21 cellular contexts compared by ENCODE assay signal in genomic region chr13:73618275-73618865, GRCh38.
DNase-seq lines count a peak whose midpoint lies in the region; ATAC-seq and TF ChIP-seq lines count a peak whose summit lies in the region.
"Had no signal": no experiment of that assay in that cellular context is flagged by ENCODE, and none has a peak within 500 bp of the region (broad histone marks: within the 10 kb centered on the region; RNA-seq: fewer than 3 reads in every experiment).

No MANE protein-coding gene starts in this region.

- H4K20me1 ChIP-seq in smooth muscle cell (ENCODE audit: low read depth): no peaks in the 10 kb centered on the region
- H4K20me1 ChIP-seq: BLaER1 treated with 17β-estradiol and CSF1 and Interleukin-3, amounts not matched to agents 10 nM and 100 nM had no signal

- no peak overlapping the region for H3K9ac ChIP-seq in adipocyte (ENCODE audit: low read length)
- no peak overlapping the region for H3K9ac ChIP-seq in smooth muscle cell (ENCODE audit: low read depth)
- H3K9ac ChIP-seq: BLaER1 treated with 17β-estradiol and CSF1 and Interleukin-3, amounts not matched to agents 10 nM and 100 nM had no signal

- no peak overlapping the region for H3K27ac Mint-ChIP-seq in HFFc6
- H3K27ac Mint-ChIP-seq: activated naive CD4-positive, alpha-beta T cell treated with anti-CD3 and anti-CD28 coated beads, Interleukin-2, amount 10 ng/mL, durations not matched to agents 7 days and 5 days; stimulated activated memory B cell treated with anti-CD40 and anti-IgM and Interleukin-4, amounts not matched to agents 10 μg/mL and 1 μg/mL and 100 μg/mL, for 72 hours had no signal

- peaks cover 5% of the 10 kb centered on the region; the same call in 1 of the 2 replicates for H3K4me1 Mint-ChIP-seq in HFFc6 (ENCODE audit: low read depth)
- H3K4me1 Mint-ChIP-seq: stimulated activated memory B cell treated with anti-CD40 and anti-IgM and Interleukin-4, amounts not matched to agents 10 μg/mL and 1 μg/mL and 100 μg/mL, for 72 hours had no signal

- no peaks in the 10 kb centered on the region for H3K79me2 ChIP-seq in smooth muscle cell (ENCODE audit: low read depth)

- peaks cover 32% of the 10 kb centered on the region for H3K27me3 Mint-ChIP-seq in HFFc6 (ENCODE audit: insufficient read depth)
- H3K27me3 Mint-ChIP-seq: activated naive CD4-positive, alpha-beta T cell treated with anti-CD3 and anti-CD28 coated beads, Interleukin-2, amount 10 ng/mL, durations not matched to agents 7 days and 5 days; stimulated activated memory B cell treated with anti-CD40 and anti-IgM and Interleukin-4, amounts not matched to agents 10 μg/mL and 1 μg/mL and 100 μg/mL, for 72 hours had no signal

- H3K4me3 ChIP-seq in adipocyte (ENCODE audit: low read length): no peak overlapping the region
- H3K4me3 ChIP-seq in lower lobe of right lung: no peak overlapping the region
- peak overlapping the region; percentile 17 for H3K4me3 ChIP-seq in smooth muscle cell
- H3K4me3 ChIP-seq: BLaER1 treated with 17β-estradiol and CSF1 and Interleukin-3, amounts not matched to agents 10 nM and 100 nM; ovary; SK-N-MC had no signal

- no peaks in the 10 kb centered on the region for H3K36me3 ChIP-seq in adipocyte (ENCODE audit: control insufficient read depth, insufficient read depth, low read length, severe bottlenecking)
- no peaks in the 10 kb centered on the region for H3K36me3 ChIP-seq in lower lobe of right lung
- no peaks in the 10 kb centered on the region for H3K36me3 ChIP-seq in smooth muscle cell (ENCODE audit: low read depth)
- H3K36me3 ChIP-seq: BLaER1 treated with 17β-estradiol and CSF1 and Interleukin-3, amounts not matched to agents 10 nM and 100 nM; ovary had no signal

- intact Hi-C loops in lower lobe of right lung (cut with DNase I): no loop called here

- H3K4me3 Mint-ChIP-seq in HFFc6: peak overlapping the region; percentile 12; the same call in 1 of the 2 replicates
- H3K4me3 Mint-ChIP-seq: activated naive CD4-positive, alpha-beta T cell treated with anti-CD3 and anti-CD28 coated beads, Interleukin-2, amount 10 ng/mL, durations not matched to agents 7 days and 5 days; stimulated activated memory B cell treated with anti-CD40 and anti-IgM and Interleukin-4, amounts not matched to agents 10 μg/mL and 1 μg/mL and 100 μg/mL, for 72 hours had no signal

- H3K27ac ChIP-seq in lower lobe of right lung (no peak overlapping the region), smooth muscle cell (ENCODE audit: low read depth) (no peak overlapping the region)
- H3K27ac ChIP-seq: BLaER1 treated with 17β-estradiol and CSF1 and Interleukin-3, amounts not matched to agents 10 nM and 100 nM; ovary; SK-N-MC had no signal

- no peaks in the 10 kb centered on the region for H3K9me3 Mint-ChIP-seq in HFFc6
- H3K9me3 Mint-ChIP-seq: stimulated activated memory B cell treated with anti-CD40 and anti-IgM and Interleukin-4, amounts not matched to agents 10 μg/mL and 1 μg/mL and 100 μg/mL, for 72 hours had no signal

- no peak overlapping the region for H2AFZ ChIP-seq in smooth muscle cell (ENCODE audit: low read depth)

- H3K9me3 ChIP-seq in adipocyte (ENCODE audit: control insufficient read depth, low read length) (peaks cover 2% of the 10 kb centered on the region), lower lobe of right lung (no peaks in the 10 kb centered on the region), smooth muscle cell (replicated peaks; ENCODE audit: low read depth) (no peaks in the 10 kb centered on the region)
- H3K9me3 ChIP-seq: BLaER1 treated with 17β-estradiol and CSF1 and Interleukin-3, amounts not matched to agents 10 nM and 100 nM; ovary had no signal

- H3K27me3 ChIP-seq in adipocyte (replicated peaks; ENCODE audit: control insufficient read depth, insufficient read depth, low read length) (no peaks in the 10 kb centered on the region), lower lobe of right lung (ENCODE audit: low read depth) (no peaks in the 10 kb centered on the region), smooth muscle cell (ENCODE audit: low read depth) (no peaks in the 10 kb centered on the region)
- H3K27me3 ChIP-seq: BLaER1 treated with 17β-estradiol and CSF1 and Interleukin-3, amounts not matched to agents 10 nM and 100 nM; ovary had no signal

- WGBS in smooth muscle cell (ENCODE audit: low lambda C conversion rate): 77% methylated on average over 9 of the region's 9 CpGs

- H3K36me3 Mint-ChIP-seq in HFFc6 (ENCODE audit: low read depth): no peaks in the 10 kb centered on the region
- H3K36me3 Mint-ChIP-seq: stimulated activated memory B cell treated with anti-CD40 and anti-IgM and Interleukin-4, amounts not matched to agents 10 μg/mL and 1 μg/mL and 100 μg/mL, for 72 hours had no signal

- DNase-seq in HFFc6 (no peak), adipocyte (ENCODE audit: low read depth) (peak; percentile 38), lower lobe of right lung (no peak), smooth muscle cell (lab: John Stamatoyannopoulos, UW; ENCODE audit: unreplicated experiment) (no peak), 8988T (no peak), RKO (ENCODE audit: low spot score) (no peak)
- DNase-seq: activated CD4-positive, alpha-beta T cell treated with anti-CD3 and anti-CD28 coated beads for 48 hours; activated naive CD4-positive, alpha-beta T cell treated with anti-CD3 and anti-CD28 coated beads, Interleukin-2, amount 10 ng/mL, durations not matched to agents 7 days and 5 days; cortex of kidney; erythroblast; midbrain; NCI-H1694; NCI-H524; OCI-M1; ovary; stimulated activated CD4-positive, alpha-beta T cell treated with anti-CD3 and anti-CD28 coated beads, Interleukin-12 subunit alpha, Interleukin-12 subunit beta, amount 100 ng/mL, for 4 hours; trophoblast cell had no signal

- ATAC-seq in lower lobe of right lung (peak; percentile 46 to 82), GM18907 (IDR thresholded peaks at IDR 0.05; ENCODE audit: unreplicated experiment) (no peak)
- ATAC-seq: stimulated activated memory B cell treated with anti-CD40 and anti-IgM and Interleukin-4, amounts not matched to agents 10 μg/mL and 1 μg/mL and 100 μg/mL, for 72 hours had no signal

- no peak for TF ChIP-seq CTCF in HFFc6 (IDR thresholded peaks at IDR 0.05)
- TF ChIP-seq CTCF in lower lobe of right lung (IDR thresholded peaks at IDR 0.05): no peak
- TF ChIP-seq CTCF in smooth muscle cell (IDR thresholded peaks at IDR 0.05; ENCODE audit: borderline replicate concordance, insufficient read depth, poor library complexity, severe bottlenecking): no peak

- H3K4me1 ChIP-seq in adipocyte (ENCODE audit: control insufficient read depth, insufficient read depth, low read length): no peaks in the 10 kb centered on the region
- H3K4me1 ChIP-seq in lower lobe of right lung: no peaks in the 10 kb centered on the region
- no peaks in the 10 kb centered on the region for H3K4me1 ChIP-seq in smooth muscle cell (ENCODE audit: low read depth)

- no peak overlapping the region for H3K4me2 ChIP-seq in smooth muscle cell
- H3K4me2 ChIP-seq: BLaER1 treated with 17β-estradiol and CSF1 and Interleukin-3, amounts not matched to agents 10 nM and 100 nM had no signal

- no peaks in the 10 kb centered on the region for H3F3A ChIP-seq in smooth muscle cell (ENCODE audit: low read depth)
